In genomic region chr22:37611202-37611601, GRCh38 we compare ENCODE assay signal across 1 cellular context.
TF ChIP-seq lines count a peak whose summit lies in the region.

No MANE protein-coding gene starts in this region.

TF ChIP-seq in HepG2, 621 proteins besides CTCF, POLR2A, EP300 and RAD21:
- TF ChIP-seq ZSCAN9 (CRISPR knock-in tag; IDR thresholded peaks at IDR 0.05; ENCODE audit: borderline replicate concordance) (no peak), ZSCAN25 (CRISPR knock-in tag; IDR thresholded peaks at IDR 0.05) (no peak), BRD4 (CRISPR knock-in tag; IDR thresholded peaks at IDR 0.05) (no peak), ESRRA (CRISPR knock-in tag; IDR thresholded peaks at IDR 0.05; ENCODE audit: low read depth) (no peak)
